In genomic region chr2:239919779-239920545, GRCh38 we compare ENCODE assay signal across 22 cellular contexts.
A peak's percentile ranks its signal among the peaks of the same experiment; 100 is the strongest.
DNase-seq lines count a peak whose midpoint lies in the region; ATAC-seq and TF ChIP-seq lines count a peak whose summit lies in the region.
"Had no signal": no experiment of that assay in that cellular context is flagged by ENCODE, and none has a peak within 500 bp of the region (broad histone marks: within the 10 kb centered on the region; RNA-seq: fewer than 3 reads in every experiment).

No MANE protein-coding gene starts in this region.

- intact Hi-C loops in left ventricle myocardium superior (cut with micrococcal nuclease): no loop called here

- H3K4me3 ChIP-seq in RWPE2 (ENCODE audit: severe bottlenecking): no peak overlapping the region
- H3K4me3 ChIP-seq: esophagus squamous epithelium, gastroesophageal sphincter, MG63 had no signal

- H3K27ac Mint-ChIP-seq in T-helper 2 cell treated with Interferon-gamma antibody and Interleukin-4, amounts not matched to agents 5 μg/mL and 100 μg/mL, for 36 hours: peak overlapping the region; percentile 53
- H3K27ac Mint-ChIP-seq in stimulated activated naive B cell treated with anti-CD40 and anti-IgM and Interleukin-4, amounts not matched to agents 10 μg/mL and 1 μg/mL and 100 μg/mL, for 72 hours: peak overlapping the region; percentile 9
- H3K27ac Mint-ChIP-seq: brain, mesothelial cell of epicardium, natural killer cell had no signal

- H3K4me1 Mint-ChIP-seq in T-helper 2 cell treated with Interferon-gamma antibody and Interleukin-4, amounts not matched to agents 5 μg/mL and 100 μg/mL, for 36 hours (ENCODE audit: low read depth): peaks cover 16% of the 10 kb centered on the region
- no peaks in the 10 kb centered on the region for H3K4me1 Mint-ChIP-seq in stimulated activated naive B cell treated with anti-CD40 and anti-IgM and Interleukin-4, amounts not matched to agents 10 μg/mL and 1 μg/mL and 100 μg/mL, for 72 hours
- H3K4me1 Mint-ChIP-seq: brain, mesothelial cell of epicardium, natural killer cell had no signal

- ATAC-seq in RWPE2 (ENCODE audit: low read depth) (no peak), left ventricle myocardium superior (peak; percentile 97)
- no peak for ATAC-seq in stimulated activated naive B cell treated with anti-CD40 and anti-IgM and Interleukin-4, amounts not matched to agents 10 μg/mL and 1 μg/mL and 100 μg/mL, for 72 hours (replicated peaks)
- ATAC-seq: activated CD4-positive, CD25-positive, alpha-beta regulatory T cell treated with anti-CD3 and anti-CD28 coated beads, Interleukin-2, amount 50 U/mL, for 24 hours; gastroesophageal sphincter; natural killer cell; sciatic nerve had no signal

- H3K9me3 ChIP-seq in RWPE2 (ENCODE audit: severe bottlenecking): peaks cover 6% of the 10 kb centered on the region

- no peaks in the 10 kb centered on the region for H3K4me1 ChIP-seq in RWPE2 (ENCODE audit: insufficient read depth, poor library complexity, severe bottlenecking)
- H3K4me1 ChIP-seq: esophagus squamous epithelium, parathyroid adenoma had no signal

- no peaks in the 10 kb centered on the region for H3K36me3 ChIP-seq in RWPE2 (ENCODE audit: low read depth)
- H3K36me3 ChIP-seq: esophagus squamous epithelium, gastroesophageal sphincter, MG63 had no signal

- H3K27me3 ChIP-seq in RWPE2 (ENCODE audit: insufficient read depth, poor library complexity, severe bottlenecking): peaks cover 4% of the 10 kb centered on the region
- H3K27me3 ChIP-seq: gastroesophageal sphincter, MG63 had no signal

- H3K27me3 Mint-ChIP-seq in T-helper 2 cell treated with Interferon-gamma antibody and Interleukin-4, amounts not matched to agents 5 μg/mL and 100 μg/mL, for 36 hours (ENCODE audit: low read depth): peaks cover 15% of the 10 kb centered on the region
- H3K27me3 Mint-ChIP-seq in stimulated activated naive B cell treated with anti-CD40 and anti-IgM and Interleukin-4, amounts not matched to agents 10 μg/mL and 1 μg/mL and 100 μg/mL, for 72 hours: peaks cover 0 to 6% of the 10 kb centered on the region in 2 donors

- in situ Hi-C loops in GM13977 (cut with MboI; ENCODE audit: low pct_unique_long_range_greater_than_20kb, low sequenced_read_pairs, unreplicated experiment): no loop called here

- no peak overlapping the region for H3K27ac ChIP-seq in RWPE2 (ENCODE audit: poor library complexity, severe bottlenecking)
- H3K27ac ChIP-seq: esophagus squamous epithelium, gastroesophageal sphincter, parathyroid adenoma had no signal

- peaks cover 9% of the 10 kb centered on the region for H3K9me3 Mint-ChIP-seq in T-helper 2 cell treated with Interferon-gamma antibody and Interleukin-4, amounts not matched to agents 5 μg/mL and 100 μg/mL, for 36 hours
- H3K9me3 Mint-ChIP-seq in stimulated activated naive B cell treated with anti-CD40 and anti-IgM and Interleukin-4, amounts not matched to agents 10 μg/mL and 1 μg/mL and 100 μg/mL, for 72 hours: peaks cover 3 to 12% of the 10 kb centered on the region in 2 donors
- H3K9me3 Mint-ChIP-seq: natural killer cell had no signal

- no peak for DNase-seq in T-helper 2 cell treated with Interferon-gamma antibody and Interleukin-4, amounts not matched to agents 5 μg/mL and 100 μg/mL, for 36 hours (ENCODE audit: low spot score)
- DNase-seq in T-helper 2 cell: no peak
- DNase-seq in RWPE2 (ENCODE audit: low spot score): peak; percentile 16
- peak; percentile 74 for DNase-seq in left ventricle myocardium superior
- DNase-seq in stimulated activated naive B cell treated with anti-CD40 and anti-IgM and Interleukin-4, amounts not matched to agents 10 μg/mL and 1 μg/mL and 100 μg/mL, for 72 hours: no peak
- no peak for DNase-seq in NCI-H510A treated with DMSO at 0.1 percent for 48 hours (lab: John Stamatoyannopoulos, UW)
- DNase-seq in GM03348 (ENCODE audit: low spot score): no peak
- no peak for DNase-seq in GM13977 (ENCODE audit: low spot score)
- DNase-seq: 8988T, AML-193, esophagus squamous epithelium, MG63, natural killer cell, NCI-H1436 treated with DMSO at 0.1 percent for 48 hours, NCI-H69, RPMI8226 had no signal

- H3K36me3 Mint-ChIP-seq in T-helper 2 cell treated with Interferon-gamma antibody and Interleukin-4, amounts not matched to agents 5 μg/mL and 100 μg/mL, for 36 hours (ENCODE audit: low read depth): peaks cover 5% of the 10 kb centered on the region
- H3K36me3 Mint-ChIP-seq in stimulated activated naive B cell treated with anti-CD40 and anti-IgM and Interleukin-4, amounts not matched to agents 10 μg/mL and 1 μg/mL and 100 μg/mL, for 72 hours: peaks cover 18 to 22% of the 10 kb centered on the region in 2 donors
- H3K36me3 Mint-ChIP-seq: mesothelial cell of epicardium, natural killer cell had no signal

- H3K4me3 Mint-ChIP-seq in T-helper 2 cell treated with Interferon-gamma antibody and Interleukin-4, amounts not matched to agents 5 μg/mL and 100 μg/mL, for 36 hours: no peak overlapping the region
- H3K4me3 Mint-ChIP-seq in stimulated activated naive B cell treated with anti-CD40 and anti-IgM and Interleukin-4, amounts not matched to agents 10 μg/mL and 1 μg/mL and 100 μg/mL, for 72 hours: no peak overlapping the region
- H3K4me3 Mint-ChIP-seq: brain, mesothelial cell of epicardium, natural killer cell had no signal

- TF ChIP-seq CTCF in RWPE2 (IDR thresholded peaks at IDR 0.05; ENCODE audit: poor library complexity, severe bottlenecking): no peak
- no peak for TF ChIP-seq CTCF in GM13977 (IDR thresholded peaks at IDR 0.05; ENCODE audit: extremely low read depth, insufficient read depth, missing control alignments)

Comparison
In these comparisons a context has a peak if more than half of its experiments do, and no peak if none do; other contexts are left out.
1. DNase-seq: peak in RWPE2 (single experiment) and left ventricle myocardium superior (single experiment); none in T-helper 2 cell treated with Interferon-gamma antibody and Interleukin-4, amounts not matched to agents 5 μg/mL and 100 μg/mL, for 36 hours (single experiment), T-helper 2 cell (0 of 5), stimulated activated naive B cell treated with anti-CD40 and anti-IgM and Interleukin-4, amounts not matched to agents 10 μg/mL and 1 μg/mL and 100 μg/mL, for 72 hours (single experiment), NCI-H510A treated with DMSO at 0.1 percent for 48 hours (single experiment), GM03348 (single experiment) and GM13977 (single experiment).